In the genomic region with DNA sequence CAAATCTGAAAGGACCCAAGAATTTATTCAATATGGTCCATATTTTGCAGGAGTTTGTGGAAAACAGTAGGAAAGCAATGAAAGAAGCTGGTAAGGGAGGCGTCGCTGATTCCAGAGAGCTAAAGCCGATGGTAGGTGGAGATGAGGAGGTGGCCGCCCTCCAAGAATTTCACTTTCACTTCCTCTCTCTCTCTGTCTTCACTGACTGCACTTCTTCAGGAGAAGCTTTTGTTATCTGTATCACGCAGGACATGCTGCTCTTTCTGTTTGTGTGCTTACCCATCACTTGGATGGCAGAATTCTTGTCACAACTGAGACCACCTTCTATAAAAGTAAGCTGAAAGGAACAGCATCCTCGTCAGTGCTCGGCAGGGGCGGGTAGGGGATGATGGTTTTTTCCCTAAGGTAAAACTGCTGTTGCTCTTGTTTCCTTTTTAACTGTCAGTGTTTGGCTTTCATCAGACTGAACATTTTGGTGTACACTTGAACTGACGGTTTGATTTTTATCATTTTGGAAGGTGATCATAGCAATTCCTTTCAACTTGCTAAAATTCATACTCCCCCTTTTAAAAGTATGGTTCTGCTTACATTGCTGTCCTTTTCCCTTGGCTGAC, we compare ENCODE assay signal across 8 cellular contexts.
DNase-seq lines count a peak whose midpoint lies in the region; ATAC-seq and TF ChIP-seq lines count a peak whose summit lies in the region.

No MANE protein-coding gene starts in this region.

- DNase-seq in GM12865 (ENCODE audit: low read depth) (peak; percentile 60), HUDEP-2 (lab: John Stamatoyannopoulos, UW; ENCODE audit: unreplicated experiment in 76 of 76) (peak in 71 of 76 experiments; percentile 14 to 83 (median 62)), mucosa of gallbladder (ENCODE audit: low spot score) (peak; percentile 19), epidermal melanocyte (ENCODE audit: insufficient read length, low spot score) (no peak), posterior vena cava (ENCODE audit: low spot score) (no peak), NCI-H1694 (lab: John Stamatoyannopoulos, UW) (no peak)
- peak; percentile 29 to 39 for DNase-seq in activated T-cell treated with anti-CD3 and anti-CD28 coated beads, Interleukin-2, amount 50 U/mL, for 48 hours

- intact Hi-C loops in posterior vena cava (cut with DNase I), result no loop called here

- ATAC-seq in GM21526 (IDR thresholded peaks at IDR 0.05; ENCODE audit: low FRiP score, unreplicated experiment), result peak; percentile 99

- no peak for TF ChIP-seq CTCF in GM12865 (IDR thresholded peaks at IDR 0.05; ENCODE audit: insufficient read depth, low read depth, low read length, missing control alignments)

- H3K4me3 ChIP-seq in GM12865 (ENCODE audit: low read depth, low read length), result peak overlapping the region; percentile 32

Comparison
In these comparisons a context has a peak if more than half of its experiments do, and no peak if none do; other contexts are left out.
1. DNase-seq: peak in GM12865 (single experiment), HUDEP-2 (71 of 76), activated T-cell treated with anti-CD3 and anti-CD28 coated beads, Interleukin-2, amount 50 U/mL, for 48 hours (2 of 2) and mucosa of gallbladder (single experiment); none in epidermal melanocyte (single experiment), posterior vena cava (single experiment) and NCI-H1694 (single experiment).